In the genomic region with DNA sequence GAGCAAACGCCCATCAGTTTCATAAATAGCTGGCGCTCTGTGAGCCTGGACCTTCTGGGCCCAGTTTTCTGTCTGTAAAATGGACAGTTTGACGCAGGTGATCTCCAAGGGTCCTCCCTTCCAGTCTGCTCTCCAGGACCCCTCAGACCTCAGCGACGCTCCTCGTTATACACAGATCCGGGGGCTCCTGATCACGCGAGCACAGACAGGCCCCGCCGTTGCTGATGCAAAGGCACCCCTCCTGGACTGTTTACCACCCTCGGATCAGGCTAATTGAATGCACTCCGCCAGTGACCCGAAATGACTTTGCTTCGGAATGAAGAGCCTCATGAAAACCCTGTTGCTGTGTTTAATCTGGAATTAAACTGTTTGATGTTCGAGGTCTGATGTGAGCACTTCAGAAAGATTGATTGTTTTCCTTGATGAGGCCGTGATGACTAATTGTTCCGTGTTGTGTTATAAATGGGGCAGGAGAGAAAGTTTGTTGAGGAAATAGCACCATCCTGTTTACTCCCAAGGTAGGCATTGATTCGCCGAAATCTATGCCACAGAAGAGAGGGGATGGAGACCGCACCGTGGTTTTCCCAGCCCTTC, we compare ENCODE assay signal across 11 cellular contexts.
"Had no signal": no experiment of that assay in that cellular context is flagged by ENCODE, and none has a peak within 500 bp of the region (broad histone marks: within the 10 kb centered on the region; RNA-seq: fewer than 3 reads in every experiment).

No MANE protein-coding gene starts in this region.

- H3K4me1 ChIP-seq: tibial artery had no signal

- H3K36me3 ChIP-seq: esophagus muscularis mucosa, neutrophil, tibial artery had no signal

- H3K27me3 ChIP-seq: neutrophil had no signal

- H3K4me3 ChIP-seq: esophagus muscularis mucosa, tibial artery had no signal

- DNase-seq: activated CD4-positive, alpha-beta T cell treated with anti-CD3 and anti-CD28 coated beads for 1 hour; activated CD4-positive, alpha-beta T cell treated with anti-CD3 and anti-CD28 coated beads, Interleukin-2, amount 50 U/mL, for 4 hours; activated naive CD4-positive, alpha-beta T cell treated with anti-CD3 and anti-CD28 coated beads for 36 hours; mammary epithelial cell; naive B cell; stimulated activated CD4-positive, alpha-beta T cell treated with anti-CD3 and anti-CD28 coated beads, Interleukin-4, amount 100 ng/mL, for 24 hours; stimulated activated naive CD4-positive, alpha-beta T cell; T-helper 9 cell; tibial artery had no signal

- H3K27ac ChIP-seq: esophagus muscularis mucosa, neutrophil, tibial artery had no signal

- H3K9me3 ChIP-seq: esophagus muscularis mucosa, neutrophil, tibial artery had no signal
